12 cellular contexts compared by ENCODE assay signal in genomic region chr1:186250529-186250928, GRCh38. TPM values are rescaled to one million over a fixed set of nuclear protein-coding genes. Genes with fewer than 3 reads are reported as not detected.
"Had no signal": no experiment of that assay in that cellular context is flagged by ENCODE, and none has a peak within 500 bp of the region (broad histone marks: within the 10 kb centered on the region; RNA-seq: fewer than 3 reads in every experiment).

No MANE protein-coding gene starts in this region.

- H3K4me1 ChIP-seq: HAP-1 had no signal

- ATAC-seq: GM23338, HCT116 had no signal

- H3K9me3 ChIP-seq: HAP-1 had no signal

- H3K9ac ChIP-seq: GM23248 had no signal

- H3K4me3 ChIP-seq: GM23248, GM23338, HAP-1 had no signal

- H3K27ac ChIP-seq: GM23248 had no signal

- FAIRE-seq: H1, H54 had no signal

- H3K36me3 ChIP-seq: HAP-1 had no signal

- DNase-seq: GM23248, GOT3, H7, H9, HCEC 1CT, HFFc6 had no signal

- H2AFZ ChIP-seq: GM23248, GM23338 had no signal

- H3K4me2 ChIP-seq: GM23338 had no signal

RNA-seq across cellular contexts. Expression of gene PRG4, which starts 45.5 kb away (rescaled TPM):
- total RNA-seq: GM23248, H1, H4 had no signal
- polyA plus RNA-seq: H1 had no signal
